22 cellular contexts compared by ENCODE assay signal in the genomic region with DNA sequence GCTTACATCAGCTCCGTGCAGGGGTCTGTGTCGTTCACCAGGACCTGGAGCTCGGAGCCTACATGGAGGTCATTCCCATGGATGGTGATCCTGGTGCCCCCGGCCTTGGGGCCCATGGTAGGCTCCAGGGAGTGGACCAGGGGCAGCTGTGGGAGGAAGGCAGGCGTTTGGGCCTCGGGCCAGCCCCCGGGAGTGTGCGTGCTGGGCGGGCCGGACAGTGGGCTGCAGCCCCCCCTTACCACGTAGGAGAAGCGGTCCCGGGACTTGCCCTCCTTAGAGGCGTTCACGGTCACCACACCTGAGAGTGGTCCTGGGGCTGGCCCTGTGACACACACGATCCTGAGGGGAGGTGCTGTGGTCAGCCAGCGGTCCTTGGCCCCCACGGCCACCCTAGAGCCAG. TPM values are rescaled to one million over a fixed set of nuclear protein-coding genes. Genes with fewer than 3 reads are reported as not detected.
DNase-seq lines count a peak whose midpoint lies in the region; ATAC-seq, FAIRE-seq and TF ChIP-seq lines count a peak whose summit lies in the region.
"Had no signal": no experiment of that assay in that cellular context is flagged by ENCODE, and none has a peak within 500 bp of the region (broad histone marks: within the 10 kb centered on the region; RNA-seq: fewer than 3 reads in every experiment).

No MANE protein-coding gene starts in this region.

- BruUV-seq in HepG2 (replicated peaks; lab: Mats Ljungman, UMichigan) = no TSS peak

- intact Hi-C loops in HepG2 (cut with micrococcal nuclease; ENCODE audit: unreplicated experiment) = no loop called here
- intact Hi-C loops in right lobe of liver (cut with DNase I) = no loop called here

- H3K4me3 ChIP-seq in HepG2 (replicated peaks in 1 of 3; ENCODE audit: insufficient read depth in 1 of 3, low read depth in 2 of 3, low read length in 3 of 3) (no peak overlapping the region), right lobe of liver (no peak overlapping the region), adipocyte (ENCODE audit: low read length) (no peak overlapping the region), mesodermal cell (ENCODE audit: extremely low read depth, insufficient read depth, low read length, poor library complexity, severe bottlenecking) (no peak overlapping the region)
- H3K4me3 ChIP-seq: A549; BLaER1 treated with 17β-estradiol and CSF1 and Interleukin-3, amounts not matched to agents 10 nM and 100 nM; GM23338 had no signal

- no peak for DNase-seq in HepG2 (ENCODE audit: low spot score)
- no peak for DNase-seq in right lobe of liver
- DNase-seq in adipocyte (ENCODE audit: low read depth) = no peak
- no peak for DNase-seq in activated T-cell treated with anti-CD3 and anti-CD28 coated beads for 4 hours
- no peak for DNase-seq in dermis blood vessel endothelial cell
- DNase-seq: AML-193, Caco-2, DMS79 treated with DMSO at 0.1 percent for 48 hours, GF-D8, HCEC 1CT, IMR-90, KBM-7 had no signal

- TF ChIP-seq RAD21 in HepG2 (CRISPR knock-in tag; IDR thresholded peaks at IDR 0.05) = no peak

- H3K4me1 ChIP-seq in HepG2 (ENCODE audit: insufficient read depth, low read length) (peaks cover 13% of the 10 kb centered on the region), right lobe of liver (peaks cover 0 to 13% (median under 1%) of the 10 kb centered on the region in 4 donors), adipocyte (ENCODE audit: control insufficient read depth, insufficient read depth, low read length) (peaks cover 5% of the 10 kb centered on the region), mesodermal cell (ENCODE audit: control insufficient read depth, insufficient read depth, low read length, poor library complexity, severe bottlenecking) (no peaks in the 10 kb centered on the region)
- H3K4me1 ChIP-seq: Caco-2 had no signal

- no CpG with 5 or more reads among the region's 18 CpGs for WGBS in HepG2 (ENCODE audit: low lambda C conversion rate)
- WGBS in right lobe of liver (ENCODE audit: insufficient coverage, low coverage, low lambda C conversion rate, missing lambda C conversion rate) = no CpG with 5 or more reads among the region's 18 CpGs
- WGBS in mesodermal cell (ENCODE audit: insufficient coverage in 2 of 2), 2 experiments = 96% methylated on average over 14 to 18 of the region's 18 CpGs

- H3K27me3 Mint-ChIP-seq in stimulated activated memory B cell treated with anti-CD40 and anti-IgM and Interleukin-4, amounts not matched to agents 10 μg/mL and 1 μg/mL and 100 μg/mL, for 72 hours = no peaks in the 10 kb centered on the region

- peaks cover 55% of the 10 kb centered on the region for H3K4me1 Mint-ChIP-seq in stimulated activated memory B cell treated with anti-CD40 and anti-IgM and Interleukin-4, amounts not matched to agents 10 μg/mL and 1 μg/mL and 100 μg/mL, for 72 hours

- no peak for ATAC-seq in HepG2
- no peak for ATAC-seq in right lobe of liver
- no peak for ATAC-seq in stimulated activated memory B cell treated with anti-CD40 and anti-IgM and Interleukin-4, amounts not matched to agents 10 μg/mL and 1 μg/mL and 100 μg/mL, for 72 hours
- no peak for ATAC-seq in GM18868 (IDR thresholded peaks at IDR 0.05; ENCODE audit: unreplicated experiment)
- ATAC-seq: A549 had no signal

- no peak for TF ChIP-seq POLR2A in HepG2 (IDR thresholded peaks at IDR 0.05; ENCODE audit: insufficient read depth in 1 of 2, low read depth in 2 of 2, low read length in 2 of 2)
- TF ChIP-seq POLR2A in right lobe of liver (IDR thresholded peaks at IDR 0.05) = no peak

- H3K9me3 ChIP-seq in HepG2 (ENCODE audit: low read length) = no peaks in the 10 kb centered on the region
- no peaks in the 10 kb centered on the region for H3K9me3 ChIP-seq in right lobe of liver
- H3K9me3 ChIP-seq in adipocyte (ENCODE audit: control insufficient read depth, low read length) = no peaks in the 10 kb centered on the region
- H3K9me3 ChIP-seq in mesodermal cell (ENCODE audit: control insufficient read depth, low read length) = no peaks in the 10 kb centered on the region
- H3K9me3 ChIP-seq: A549; BLaER1 treated with 17β-estradiol and CSF1 and Interleukin-3, amounts not matched to agents 10 nM and 100 nM; Caco-2 had no signal

- H3K27ac Mint-ChIP-seq in stimulated activated memory B cell treated with anti-CD40 and anti-IgM and Interleukin-4, amounts not matched to agents 10 μg/mL and 1 μg/mL and 100 μg/mL, for 72 hours = peak overlapping the region; percentile 91

- H3K4me3 Mint-ChIP-seq in stimulated activated memory B cell treated with anti-CD40 and anti-IgM and Interleukin-4, amounts not matched to agents 10 μg/mL and 1 μg/mL and 100 μg/mL, for 72 hours = no peak overlapping the region
- H3K4me3 Mint-ChIP-seq: GM23338 had no signal

- H3K9me3 Mint-ChIP-seq in stimulated activated memory B cell treated with anti-CD40 and anti-IgM and Interleukin-4, amounts not matched to agents 10 μg/mL and 1 μg/mL and 100 μg/mL, for 72 hours = no peaks in the 10 kb centered on the region
- H3K9me3 Mint-ChIP-seq: GM23338 had no signal

- no peak overlapping the region for H3K4me2 ChIP-seq in HepG2 (ENCODE audit: low read depth, low read length)
- H3K4me2 ChIP-seq: A549, GM23338 had no signal

- H3K9ac ChIP-seq in HepG2 (ENCODE audit: insufficient read depth, low read depth, low read length) (no peak overlapping the region), adipocyte (ENCODE audit: low read length) (peak overlapping the region; percentile 8)

- TF ChIP-seq EP300 in HepG2 (IDR thresholded peaks at IDR 0.05; ENCODE audit: low read depth in 2 of 2, low read length in 2 of 2) (no peak), HepG2 (CRISPR knock-in tag; IDR thresholded peaks at IDR 0.05; ENCODE audit: borderline replicate concordance) (no peak)

- H3K27me3 ChIP-seq in HepG2 (ENCODE audit: control insufficient read depth in 1 of 2, insufficient read depth in 2 of 2, low read length in 2 of 2) (no peaks in the 10 kb centered on the region), right lobe of liver (no peaks in the 10 kb centered on the region), adipocyte (replicated peaks; ENCODE audit: control insufficient read depth, insufficient read depth, low read length) (no peaks in the 10 kb centered on the region)
- H3K27me3 ChIP-seq: BLaER1 treated with 17β-estradiol and CSF1 and Interleukin-3, amounts not matched to agents 10 nM and 100 nM had no signal

- H4K20me1 ChIP-seq in HepG2 (ENCODE audit: insufficient read depth, low read length) = no peaks in the 10 kb centered on the region

- FAIRE-seq in HepG2 (lab: Jason Lieb, UNC) = no peak
- FAIRE-seq: A549, H54 had no signal

- no peak for TF ChIP-seq CTCF in HepG2 (CRISPR knock-in tag; IDR thresholded peaks at IDR 0.05)
- TF ChIP-seq CTCF in right lobe of liver (IDR thresholded peaks at IDR 0.05) = no peak

- H3K36me3 ChIP-seq in HepG2 (replicated peaks in 1 of 2; ENCODE audit: control insufficient read depth in 1 of 2, insufficient read depth in 2 of 2, low read length in 2 of 2) (peaks cover 9 to 18% of the 10 kb centered on the region in 2 experiments; a peak in 4 of 5 replicates), right lobe of liver (peaks cover 0 to 4% (median 0%) of the 10 kb centered on the region in 4 donors), adipocyte (ENCODE audit: control insufficient read depth, insufficient read depth, low read length, severe bottlenecking) (peaks cover 92% of the 10 kb centered on the region), mesodermal cell (ENCODE audit: control insufficient read depth, insufficient read depth, low read length) (peaks cover 91% of the 10 kb centered on the region)

- CTCF ChIA-PET in HepG2 (lab: Yijun Ruan, JAX; ENCODE audit: low intra/inter-chr PET ratio, low total read pairs) = no interaction called here

- no peaks in the 10 kb centered on the region for H3K36me3 Mint-ChIP-seq in stimulated activated memory B cell treated with anti-CD40 and anti-IgM and Interleukin-4, amounts not matched to agents 10 μg/mL and 1 μg/mL and 100 μg/mL, for 72 hours

- no peaks in the 10 kb centered on the region for H3K79me2 ChIP-seq in HepG2 (ENCODE audit: insufficient read depth, low read length)

- H2AFZ ChIP-seq in HepG2 (ENCODE audit: low read length) = no peak overlapping the region
- H2AFZ ChIP-seq: GM23338 had no signal

- in situ Hi-C loops in HepG2 (cut with HindIII; ENCODE audit: extremely low pct_ligation_motif_present, low pct_unique_long_range_greater_than_20kb) = no loop called here

- H3K27ac ChIP-seq in HepG2 (ENCODE audit: extremely low read length, insufficient read depth, low read length) (no peak overlapping the region), right lobe of liver (no peak overlapping the region), mesodermal cell (ENCODE audit: low read depth, low read length, severe bottlenecking) (peak overlapping the region; percentile 10)
- H3K27ac ChIP-seq: 22Rv1, A549, HL-60 had no signal

- POLR2A ChIA-PET in HepG2 (lab: Yijun Ruan, JAX) = no interaction called here

RNA-seq across cellular contexts. Expression of gene H1-8, which starts 29.6 kb away (rescaled TPM):
- not detected in 2 replicates for total RNA-seq in HepG2 (2016; rRNA removed; fragmentation: Illumina TruSeq; extraction: Trizol)
- not detected in 2 replicates for total RNA-seq in HepG2 (2016; cell fraction: cytosol; rRNA removed; fragmentation: Illumina TruSeq; extraction: Trizol; ENCODE audit: low read depth)
- not detected in 2 replicates for total RNA-seq in HepG2 (2016; cell fraction: insoluble cytoplasmic fraction; rRNA removed; fragmentation: Illumina TruSeq; extraction: Trizol)
- not detected in 2 replicates for total RNA-seq in HepG2 (2016; cell fraction: membrane; rRNA removed; fragmentation: Illumina TruSeq; extraction: Trizol)
- total RNA-seq in HepG2 (2016; cell fraction: nucleus; rRNA removed; fragmentation: Illumina TruSeq; extraction: Trizol) = not detected in 2 replicates
- 0.08 TPM in 1 of 2 replicates, not detected in the other for polyA plus RNA-seq in HepG2 (2011; rRNA removed)
- polyA plus RNA-seq in HepG2 (2011; cell fraction: cytosol; rRNA removed) = 0.09 and 0.12 TPM in 2 replicates
- polyA plus RNA-seq in HepG2 (2011; cell fraction: nucleus; rRNA removed) = not detected in 2 replicates
- polyA plus RNA-seq in HepG2 (2012) = not detected in 2 replicates
- not detected in 2 replicates for polyA plus RNA-seq in HepG2 (2016; cell fraction: cytosol; fragmentation: Illumina TruSeq; extraction: Trizol; ENCODE audit: low read depth)
- polyA plus RNA-seq in HepG2 (2016; cell fraction: insoluble cytoplasmic fraction; fragmentation: Illumina TruSeq; extraction: Trizol; ENCODE audit: low read depth) = not detected in 2 replicates
- not detected in 2 replicates for polyA plus RNA-seq in HepG2 (2016; cell fraction: membrane; fragmentation: Illumina TruSeq; extraction: Trizol; ENCODE audit: low read depth)
- not detected in 2 replicates for polyA plus RNA-seq in HepG2 (2016; cell fraction: nucleus; fragmentation: Illumina TruSeq; extraction: Trizol; ENCODE audit: insufficient read depth, low read depth)
- polyA minus RNA-seq in HepG2 (2011; rRNA and poly(A)+ RNA removed; ENCODE audit: low replicate concordance) = not detected in 2 replicates
- not detected in 2 replicates for polyA minus RNA-seq in HepG2 (2011; cell fraction: cytosol; rRNA and poly(A)+ RNA removed)
- polyA minus RNA-seq in HepG2 (2011; cell fraction: nucleus; rRNA and poly(A)+ RNA removed) = not detected in 2 replicates
- total RNA-seq in right lobe of liver = not detected
- 2.0 TPM for polyA plus RNA-seq in mesodermal cell (2013, experiment 1 of 2)
- polyA plus RNA-seq in mesodermal cell (2013, experiment 2 of 2) = 3.0 TPM
- total RNA-seq in dermis blood vessel endothelial cell = not detected in 2 replicates
- total RNA-seq: Caco-2, GM23338, HT1080, IMR-90 had no signal
- polyA plus RNA-seq: A549, GM23338, IMR-90 had no signal

RNA-seq across cellular contexts. Expression of gene PLXND1, which starts 33.9 kb away (rescaled TPM):
- total RNA-seq in HepG2 (2016; rRNA removed; fragmentation: Illumina TruSeq; extraction: Trizol) = 15.9 and 25.3 TPM in 2 replicates
- 6.6 and 10.2 TPM in 2 replicates for total RNA-seq in HepG2 (2016; cell fraction: cytosol; rRNA removed; fragmentation: Illumina TruSeq; extraction: Trizol; ENCODE audit: low read depth)
- total RNA-seq in HepG2 (2016; cell fraction: insoluble cytoplasmic fraction; rRNA removed; fragmentation: Illumina TruSeq; extraction: Trizol) = 17.4 and 18.7 TPM in 2 replicates
- 20.1 and 23.5 TPM in 2 replicates for total RNA-seq in HepG2 (2016; cell fraction: membrane; rRNA removed; fragmentation: Illumina TruSeq; extraction: Trizol)
- total RNA-seq in HepG2 (2016; cell fraction: nucleus; rRNA removed; fragmentation: Illumina TruSeq; extraction: Trizol) = 31.2 and 42.9 TPM in 2 replicates
- 42.0 and 51.9 TPM in 2 replicates for polyA plus RNA-seq in HepG2 (2011; rRNA removed)
- polyA plus RNA-seq in HepG2 (2011; cell fraction: cytosol; rRNA removed) = 32.8 and 38.1 TPM in 2 replicates
- 227 and 266 TPM in 2 replicates for polyA plus RNA-seq in HepG2 (2011; cell fraction: nucleus; rRNA removed)
- 48.7 and 95.9 TPM in 2 replicates for polyA plus RNA-seq in HepG2 (2012)
- polyA plus RNA-seq in HepG2 (2016; cell fraction: cytosol; fragmentation: Illumina TruSeq; extraction: Trizol; ENCODE audit: low read depth) = 4.4 and 4.6 TPM in 2 replicates
- polyA plus RNA-seq in HepG2 (2016; cell fraction: insoluble cytoplasmic fraction; fragmentation: Illumina TruSeq; extraction: Trizol; ENCODE audit: low read depth) = 20.5 and 26.7 TPM in 2 replicates
- 14.3 and 14.5 TPM in 2 replicates for polyA plus RNA-seq in HepG2 (2016; cell fraction: membrane; fragmentation: Illumina TruSeq; extraction: Trizol; ENCODE audit: low read depth)
- polyA plus RNA-seq in HepG2 (2016; cell fraction: nucleus; fragmentation: Illumina TruSeq; extraction: Trizol; ENCODE audit: insufficient read depth, low read depth) = 87.9 and 89.2 TPM in 2 replicates
- polyA minus RNA-seq in HepG2 (2011; rRNA and poly(A)+ RNA removed; ENCODE audit: low replicate concordance) = 25.6 and 59.9 TPM in 2 replicates
- 30.9 and 54.1 TPM in 2 replicates for polyA minus RNA-seq in HepG2 (2011; cell fraction: cytosol; rRNA and poly(A)+ RNA removed)
- polyA minus RNA-seq in HepG2 (2011; cell fraction: nucleus; rRNA and poly(A)+ RNA removed) = 61.7 and 71.7 TPM in 2 replicates
- total RNA-seq in right lobe of liver = 10 to 100 TPM; 27.0 to 48.8 (median 29.6) TPM
- polyA plus RNA-seq in mesodermal cell (2013, experiment 1 of 2) = 443 TPM
- 298 TPM for polyA plus RNA-seq in mesodermal cell (2013, experiment 2 of 2)
- 415 and 872 TPM in 2 replicates for total RNA-seq in dermis blood vessel endothelial cell

RNA-seq across cellular contexts. Expression of gene RHO, which starts 44.2 kb away (rescaled TPM):
- not detected in 2 replicates for total RNA-seq in HepG2 (2016; rRNA removed; fragmentation: Illumina TruSeq; extraction: Trizol)
- not detected in 2 replicates for total RNA-seq in HepG2 (2016; cell fraction: cytosol; rRNA removed; fragmentation: Illumina TruSeq; extraction: Trizol; ENCODE audit: low read depth)
- not detected in 2 replicates for total RNA-seq in HepG2 (2016; cell fraction: insoluble cytoplasmic fraction; rRNA removed; fragmentation: Illumina TruSeq; extraction: Trizol)
- not detected in 2 replicates for total RNA-seq in HepG2 (2016; cell fraction: membrane; rRNA removed; fragmentation: Illumina TruSeq; extraction: Trizol)
- total RNA-seq in HepG2 (2016; cell fraction: nucleus; rRNA removed; fragmentation: Illumina TruSeq; extraction: Trizol) = not detected in 2 replicates
- polyA plus RNA-seq in HepG2 (2011; rRNA removed) = not detected in 2 replicates
- not detected in 2 replicates for polyA plus RNA-seq in HepG2 (2011; cell fraction: cytosol; rRNA removed)
- polyA plus RNA-seq in HepG2 (2011; cell fraction: nucleus; rRNA removed) = 0.05 TPM in 1 of 2 replicates, not detected in the other
- not detected in 2 replicates for polyA plus RNA-seq in HepG2 (2012)
- polyA plus RNA-seq in HepG2 (2016; cell fraction: cytosol; fragmentation: Illumina TruSeq; extraction: Trizol; ENCODE audit: low read depth) = not detected in 2 replicates
- not detected in 2 replicates for polyA plus RNA-seq in HepG2 (2016; cell fraction: insoluble cytoplasmic fraction; fragmentation: Illumina TruSeq; extraction: Trizol; ENCODE audit: low read depth)
- not detected in 2 replicates for polyA plus RNA-seq in HepG2 (2016; cell fraction: membrane; fragmentation: Illumina TruSeq; extraction: Trizol; ENCODE audit: low read depth)
- polyA plus RNA-seq in HepG2 (2016; cell fraction: nucleus; fragmentation: Illumina TruSeq; extraction: Trizol; ENCODE audit: insufficient read depth, low read depth) = not detected in 2 replicates
- polyA minus RNA-seq in HepG2 (2011; rRNA and poly(A)+ RNA removed; ENCODE audit: low replicate concordance) = not detected in 2 replicates
- polyA minus RNA-seq in HepG2 (2011; cell fraction: cytosol; rRNA and poly(A)+ RNA removed) = not detected in 2 replicates
- not detected in 2 replicates for polyA minus RNA-seq in HepG2 (2011; cell fraction: nucleus; rRNA and poly(A)+ RNA removed)
- not detected for total RNA-seq in right lobe of liver
- not detected for polyA plus RNA-seq in mesodermal cell (2013, experiment 1 of 2)
- not detected for polyA plus RNA-seq in mesodermal cell (2013, experiment 2 of 2)
- total RNA-seq in dermis blood vessel endothelial cell = not detected in 2 replicates
- total RNA-seq: Caco-2, GM23338, HT1080, IMR-90 had no signal
- polyA plus RNA-seq: GM23338, IMR-90 had no signal
